15 cellular contexts compared by ENCODE assay signal in genomic region chr17:3603119-3603869, GRCh38. TPM values are rescaled to one million over a fixed set of nuclear protein-coding genes. Genes with fewer than 3 reads are reported as not detected.
DNase-seq lines count a peak whose midpoint lies in the region; ATAC-seq, FAIRE-seq and TF ChIP-seq lines count a peak whose summit lies in the region.
"Had no signal": no experiment of that assay in that cellular context is flagged by ENCODE, and none has a peak within 500 bp of the region (broad histone marks: within the 10 kb centered on the region; RNA-seq: fewer than 3 reads in every experiment).

No MANE protein-coding gene starts in this region.

- no peak for ATAC-seq in GM18498 (IDR thresholded peaks at IDR 0.05; ENCODE audit: unreplicated experiment)
- ATAC-seq in HG02840 (IDR thresholded peaks at IDR 0.05; ENCODE audit: low FRiP score, unreplicated experiment), result no peak
- ATAC-seq: body of pancreas had no signal

- FAIRE-seq in bronchial epithelial cell (lab: Jason Lieb, UNC) (peak; percentile 72), islet of Langerhans (lab: Jason Lieb, UNC) (peak; percentile 90)

- peaks cover 2% of the 10 kb centered on the region for H3K36me3 ChIP-seq in bronchial epithelial cell (ENCODE audit: control insufficient read depth, insufficient read depth, low read length)

- no peak for TF ChIP-seq CTCF in AG09309 (IDR thresholded peaks at IDR 0.05; ENCODE audit: control insufficient read depth, insufficient read depth, low read depth, low read length, missing control alignments)
- no peak for TF ChIP-seq CTCF in bronchial epithelial cell (IDR thresholded peaks at IDR 0.05; ENCODE audit: insufficient read depth, low read length, severe bottlenecking)

- DNase-seq in AG09309 (ENCODE audit: low read depth) (peak; percentile 37), HPDE6-E6E7 (ENCODE audit: extremely low spot score) (peak; percentile 91), bronchial epithelial cell (ENCODE audit: low read depth) (peak; percentile 98), LoVo (ENCODE audit: low spot score) (no peak), HK-2 (ENCODE audit: unreplicated experiment) (no peak)
- DNase-seq: CD4-positive, alpha-beta T cell; effector CD4-positive, alpha-beta T cell; GF-D8; hypothalamus; sigmoid colon had no signal

- no peaks in the 10 kb centered on the region for H3K27me3 ChIP-seq in bronchial epithelial cell (ENCODE audit: control insufficient read depth, insufficient read depth, low read length)
- H3K27me3 ChIP-seq: body of pancreas, sigmoid colon had no signal

- no peak overlapping the region for H3K4me3 ChIP-seq in AG09309 (ENCODE audit: control insufficient read depth, low read depth, low read length)
- H3K4me3 ChIP-seq in bronchial epithelial cell (ENCODE audit: low read depth, low read length), result no peak overlapping the region
- H3K4me3 ChIP-seq: body of pancreas, lung, sigmoid colon had no signal

RNA-seq across cellular contexts. Expression of gene TRPV1, which starts 5.9 kb away (rescaled TPM):
- 1.6 and 2.0 TPM in 2 replicates for total RNA-seq in bronchial epithelial cell

RNA-seq across cellular contexts. Expression of gene SHPK, which starts 32.8 kb away (rescaled TPM):
- total RNA-seq in bronchial epithelial cell, result 7.6 and 9.0 TPM in 2 replicates

RNA-seq across cellular contexts. Expression of gene CTNS, which starts 33.3 kb away (rescaled TPM):
- total RNA-seq in bronchial epithelial cell, result 15.0 and 31.3 TPM in 2 replicates

RNA-seq across cellular contexts. Expression of gene TRPV3, which starts 45.7 kb away (rescaled TPM):
- total RNA-seq in bronchial epithelial cell, result 0.79 and 1.2 TPM in 2 replicates

Comparison
In these comparisons a context has a peak if more than half of its experiments do, and no peak if none do; other contexts are left out.
1. DNase-seq: peak in AG09309 (single experiment), HPDE6-E6E7 (single experiment) and bronchial epithelial cell (single experiment); none in LoVo (single experiment) and HK-2 (single experiment).